7 cellular contexts compared by ENCODE assay signal in genomic region chr22:29836791-29837370, GRCh38. TPM values are rescaled to one million over a fixed set of nuclear protein-coding genes. Genes with fewer than 3 reads are reported as not detected.
DNase-seq lines count a peak whose midpoint lies in the region; ATAC-seq and TF ChIP-seq lines count a peak whose summit lies in the region.
"Not testable (repeated sequence)": the region's sequence is repeated elsewhere in the genome, so short reads cannot be mapped to it uniquely, and the experiment has no call there.

No MANE protein-coding gene starts in this region.

- H3K4me2 ChIP-seq in MM.1S (ENCODE audit: low read depth, low read length): peak overlapping the region; percentile 85; the same call in 1 of the 2 replicates

- in situ Hi-C loops in astrocyte of the cerebellum (cut with HindIII; ENCODE audit: low sequenced_read_pairs); gastrocnemius medialis (cut with MboI; ENCODE audit: low sequenced_read_pairs in 4 of 4): not testable (repeated sequence)

- POLR2A ChIA-PET in activated CD4-positive, alpha-beta T cell treated with anti-CD3 and anti-CD28 coated beads for 36 hours (lab: Charles Lee): not testable (repeated sequence)

- H3F3A ChIP-seq in MM.1S (ENCODE audit: insufficient read depth, low read length): not testable (repeated sequence)

- H3K9me2 ChIP-seq in MM.1S (replicated peaks; ENCODE audit: insufficient read depth, low read length): not testable (repeated sequence)

- TF ChIP-seq CTCF in GM06990 (IDR thresholded peaks at IDR 0.05; ENCODE audit: insufficient read depth, low read length, poor library complexity, severe bottlenecking); MM.1S (IDR thresholded peaks at IDR 0.05; ENCODE audit: low read length); astrocyte of the cerebellum (IDR thresholded peaks at IDR 0.05; ENCODE audit: low read depth, low read length, missing control alignments); mesothelial cell of epicardium (IDR thresholded peaks at IDR 0.05; ENCODE audit: unreplicated experiment); gastrocnemius medialis (IDR thresholded peaks at IDR 0.05 in 4 of 5, conservative IDR thresholded peaks at IDR 0.05 in 1 of 5): not testable (repeated sequence)

- not testable (repeated sequence) for H3K27me3 ChIP-seq in GM06990 (replicated peaks; ENCODE audit: control insufficient read depth, insufficient read depth, low read length); MM.1S (replicated peaks; ENCODE audit: insufficient read depth, low read length); gastrocnemius medialis

- not testable (repeated sequence) for ATAC-seq in activated CD4-positive, alpha-beta T cell treated with anti-CD3 and anti-CD28 coated beads for 36 hours; gastrocnemius medialis

- CTCF ChIA-PET in activated CD4-positive, alpha-beta T cell treated with anti-CD3 and anti-CD28 coated beads for 36 hours (lab: Charles Lee): interaction anchor here (0.7 to 1.0 kb wide), 2 partner anchors 9 to 168 kb away, joined by 3 to 6 read pairs; no protein-coding TSS in a partner anchor

- H3K79me2 ChIP-seq in MM.1S (ENCODE audit: low read length): peaks cover 34% of the 10 kb centered on the region

- H3K27ac Mint-ChIP-seq in activated CD4-positive, alpha-beta T cell treated with anti-CD3 and anti-CD28 coated beads for 36 hours: not testable (repeated sequence)
- H3K27ac Mint-ChIP-seq in mesothelial cell of epicardium: peak overlapping the region; percentile 3

- H3K4me3 Mint-ChIP-seq in activated CD4-positive, alpha-beta T cell treated with anti-CD3 and anti-CD28 coated beads for 36 hours: peak overlapping the region; percentile 99
- peak overlapping the region; percentile 89 for H3K4me3 Mint-ChIP-seq in mesothelial cell of epicardium

- H3K9me3 ChIP-seq in MM.1S (replicated peaks; ENCODE audit: insufficient read depth, low read length); gastrocnemius medialis: not testable (repeated sequence)

- H2AFZ ChIP-seq in MM.1S (ENCODE audit: low read length): not testable (repeated sequence)

- not testable (repeated sequence) for H3K27me3 Mint-ChIP-seq in activated CD4-positive, alpha-beta T cell treated with anti-CD3 and anti-CD28 coated beads for 36 hours; mesothelial cell of epicardium (ENCODE audit: low read depth)

- not testable (repeated sequence) for H3K27ac ChIP-seq in MM.1S (ENCODE audit: low read length)
- H3K27ac ChIP-seq in epithelial cell of prostate: peak overlapping the region; percentile 9
- H3K27ac ChIP-seq in gastrocnemius medialis: peak overlapping the region; percentile 82 to 95 (median 90)

- H4K20me1 ChIP-seq in MM.1S (ENCODE audit: insufficient read depth, low read length): not testable (repeated sequence)

- peaks cover 30% of the 10 kb centered on the region for H3K4me1 Mint-ChIP-seq in activated CD4-positive, alpha-beta T cell treated with anti-CD3 and anti-CD28 coated beads for 36 hours
- H3K4me1 Mint-ChIP-seq in mesothelial cell of epicardium: peaks cover 19% of the 10 kb centered on the region

- DNase-seq in GM06990 (ENCODE audit: extremely low read depth, insufficient read length); MM.1S; activated CD4-positive, alpha-beta T cell treated with anti-CD3 and anti-CD28 coated beads for 36 hours; astrocyte of the cerebellum (ENCODE audit: low read depth); epithelial cell of prostate (ENCODE audit: low read depth, low spot score); mesothelial cell of epicardium (ENCODE audit: low spot score in 2 of 2, unreplicated experiment in 2 of 2); gastrocnemius medialis: not testable (repeated sequence)

- TF ChIP-seq POLR2A in gastrocnemius medialis (IDR thresholded peaks at IDR 0.05): not testable (repeated sequence)

- not testable (repeated sequence) for H3K9ac ChIP-seq in MM.1S (ENCODE audit: low read length)

- H3K4me3 ChIP-seq in GM06990 (replicated peaks; ENCODE audit: low read depth, low read length) (peak overlapping the region; percentile 97), MM.1S (ENCODE audit: low read length) (peak overlapping the region; percentile 96), astrocyte of the cerebellum (ENCODE audit: low read depth, low read length) (peak overlapping the region; percentile 94), gastrocnemius medialis (peak overlapping the region; percentile 69 to 99 (median 96))

- intact Hi-C loops in activated CD4-positive, alpha-beta T cell treated with anti-CD3 and anti-CD28 coated beads for 36 hours (cut with DNase I, micrococcal nuclease): loop anchor here (5.0 to 10.0 kb wide), 3 partner anchors 235 to 490 kb away; partner anchors contain the start of genes HORMAD2 (in 1 of the 2), NF2 (in 1 of the 2) and TBC1D10A (in 1 of the 2)
- intact Hi-C loops in gastrocnemius medialis (cut with DNase I; ENCODE audit: low total_unique reads): loop anchor here (5.0 kb wide), 1 partner anchor 70 kb away; the partner anchor contains the start of genes UQCR10 and ZMAT5

- not testable (repeated sequence) for H3K9me3 Mint-ChIP-seq in activated CD4-positive, alpha-beta T cell treated with anti-CD3 and anti-CD28 coated beads for 36 hours (ENCODE audit: low read depth); mesothelial cell of epicardium

- H3K36me3 Mint-ChIP-seq in activated CD4-positive, alpha-beta T cell treated with anti-CD3 and anti-CD28 coated beads for 36 hours (ENCODE audit: low read depth): peaks cover 18% of the 10 kb centered on the region
- peaks cover 13% of the 10 kb centered on the region for H3K36me3 Mint-ChIP-seq in mesothelial cell of epicardium

- not testable (repeated sequence) for H3K4me1 ChIP-seq in MM.1S (ENCODE audit: low read length)
- peaks cover 28 to 52% of the 10 kb centered on the region in 2 donors for H3K4me1 ChIP-seq in gastrocnemius medialis

- not testable (repeated sequence) for H3K36me3 ChIP-seq in GM06990 (ENCODE audit: control insufficient read depth, insufficient read depth, low read length); MM.1S (replicated peaks; ENCODE audit: insufficient read depth, low read length); gastrocnemius medialis

RNA-seq across cellular contexts. Expression of gene ASCC2, which starts 1.2 kb away (rescaled TPM):
- 10 to 100 TPM; 56.0 to 69.9 TPM for total RNA-seq in activated CD4-positive, alpha-beta T cell treated with anti-CD3 and anti-CD28 coated beads for 36 hours
- total RNA-seq in mesothelial cell of epicardium (53.4 to 58.2 TPM (median 57.1 TPM) in 3 replicates), gastrocnemius medialis (10 to 100 TPM; 26.4 to 45.2 (median 35.6) TPM)

RNA-seq across cellular contexts. Expression of gene MTMR3, which starts 46.1 kb away (rescaled TPM):
- total RNA-seq in activated CD4-positive, alpha-beta T cell treated with anti-CD3 and anti-CD28 coated beads for 36 hours: 10 to 100 TPM; 19.2 to 22.8 TPM
- total RNA-seq in mesothelial cell of epicardium (54.4 to 58.8 TPM (median 58.7 TPM) in 3 replicates), gastrocnemius medialis (10 to 100 TPM; 36.6 to 42.1 (median 37.1) TPM)
